In the genomic region with DNA sequence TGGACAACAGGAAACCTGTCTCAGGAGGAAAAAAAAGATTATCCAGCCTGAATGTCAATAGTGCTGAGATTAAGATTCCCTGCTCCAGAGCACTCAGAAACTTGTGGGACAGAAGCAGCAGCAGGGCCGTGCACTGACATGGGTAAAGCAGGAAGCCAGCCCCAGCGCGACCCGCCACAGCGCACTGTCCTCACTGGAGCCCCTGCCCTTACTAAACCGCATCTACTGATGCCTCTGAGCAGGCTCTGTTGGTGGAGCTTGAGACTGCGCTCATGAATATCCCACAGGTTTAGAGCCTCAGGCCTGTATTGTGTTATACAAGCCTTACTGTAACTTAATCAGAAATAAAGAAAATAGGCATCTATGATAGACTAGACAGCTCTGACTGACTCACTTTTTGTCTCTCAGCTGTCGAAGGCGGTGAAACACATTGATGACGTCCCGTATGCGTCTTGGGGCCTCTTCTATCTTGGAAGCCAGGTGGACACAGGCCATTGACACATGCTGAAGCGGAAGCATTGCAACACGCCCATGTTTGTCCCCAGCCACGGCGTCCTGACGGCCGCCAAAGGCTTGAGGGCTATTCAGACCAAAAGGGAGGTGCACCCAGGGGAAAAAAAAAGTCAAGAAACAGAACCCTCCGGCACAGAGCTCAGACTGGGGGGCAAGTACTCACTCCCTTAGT, we compare ENCODE assay signal across 8 cellular contexts. TPM values are rescaled to one million over a fixed set of nuclear protein-coding genes. Genes with fewer than 3 reads are reported as not detected.
A peak's percentile ranks its signal among the peaks of the same experiment; 100 is the strongest.
DNase-seq lines count a peak whose midpoint lies in the region; ATAC-seq and TF ChIP-seq lines count a peak whose summit lies in the region.

No MANE protein-coding gene starts in this region.

- no peaks in the 10 kb centered on the region for H3K27me3 ChIP-seq in GM23338 (ENCODE audit: insufficient read depth)
- no peaks in the 10 kb centered on the region for H3K27me3 ChIP-seq in SJCRH30
- H3K27me3 ChIP-seq in esophagus muscularis mucosa: no peaks in the 10 kb centered on the region
- no peaks in the 10 kb centered on the region for H3K27me3 ChIP-seq in prostate gland (replicated peaks; ENCODE audit: insufficient read depth)

- H3K36me3 ChIP-seq in GM23338 (ENCODE audit: insufficient read depth): peaks cover 50% of the 10 kb centered on the region
- peaks cover 69% of the 10 kb centered on the region for H3K36me3 ChIP-seq in SJCRH30
- H3K36me3 ChIP-seq in esophagus muscularis mucosa: peaks cover 55 to 80% (median 78%) of the 10 kb centered on the region in 4 donors
- peaks cover 8 to 10% of the 10 kb centered on the region in 2 donors for H3K36me3 ChIP-seq in prostate gland

- peak overlapping the region; percentile 81 for H3K27ac Mint-ChIP-seq in GM23338

- ATAC-seq in GM23338: no peak

- H2AFZ ChIP-seq in GM23338: no peak overlapping the region

- no peak overlapping the region for H3K27ac ChIP-seq in GM23338 (ENCODE audit: low read depth)
- no peak overlapping the region for H3K27ac ChIP-seq in SJCRH30
- peak overlapping the region; percentile 88 to 92 (median 88) for H3K27ac ChIP-seq in esophagus muscularis mucosa (replicated peaks in 1 of 4)
- H3K27ac ChIP-seq in prostate gland: no peak overlapping the region

- H3F3A ChIP-seq in GM23338 (replicated peaks; ENCODE audit: low read depth): peaks cover 59% of the 10 kb centered on the region

- H3K4me2 ChIP-seq in GM23338: peak overlapping the region; percentile 96

- intact Hi-C loops in esophagus muscularis mucosa (cut with DNase I) (loop anchor here (2.0 kb wide), 1 partner anchor 23 kb away; a partner anchor contains a TSS), prostate gland (cut with DNase I) (no loop called here)

- 57% methylated on average over 14 of the region's 19 CpGs for WGBS in esophagus muscularis mucosa
- WGBS in prostate gland: 52% methylated on average over 19 of the region's 19 CpGs

- TF ChIP-seq EP300 in esophagus muscularis mucosa (IDR thresholded peaks at IDR 0.05): no peak

- peaks cover 80% of the 10 kb centered on the region for H3K36me3 Mint-ChIP-seq in GM23338 (ENCODE audit: low read depth)

- peaks cover 29% of the 10 kb centered on the region for H3K4me1 Mint-ChIP-seq in GM23338

- no peak for TF ChIP-seq CTCF in GM23338 (conservative IDR thresholded peaks at IDR 0.05; ENCODE audit: low read depth in 2 of 2)
- no peak for TF ChIP-seq CTCF in esophagus muscularis mucosa (IDR thresholded peaks at IDR 0.05)
- no peak for TF ChIP-seq CTCF in prostate gland (IDR thresholded peaks at IDR 0.05)

- TF ChIP-seq POLR2A in esophagus muscularis mucosa (IDR thresholded peaks at IDR 0.05; ENCODE audit: low read depth): no peak
- TF ChIP-seq POLR2A in prostate gland (IDR thresholded peaks at IDR 0.05): no peak

- peak overlapping the region; percentile 96 for H3K4me3 Mint-ChIP-seq in GM23338

- H3K4me3 ChIP-seq in GM23338 (peak overlapping the region; percentile 97), SJCRH30 (peak overlapping the region; percentile 89), esophagus muscularis mucosa (peak overlapping the region; percentile 87 to 100 (median 97)), prostate gland (peak overlapping the region; percentile 92 to 96)

- H4K20me1 ChIP-seq in GM23338 (replicated peaks; ENCODE audit: insufficient read depth): peaks cover 40% of the 10 kb centered on the region

- no peaks in the 10 kb centered on the region for H3K9me3 ChIP-seq in SJCRH30 (replicated peaks)
- H3K9me3 ChIP-seq in esophagus muscularis mucosa: no peaks in the 10 kb centered on the region
- no peaks in the 10 kb centered on the region for H3K9me3 ChIP-seq in prostate gland

- no peaks in the 10 kb centered on the region; the same call in 2 of the 3 replicates for H3K9me3 Mint-ChIP-seq in GM23338

- H3K9me2 ChIP-seq in GM23338 (ENCODE audit: insufficient read depth): no peaks in the 10 kb centered on the region

- no peak for DNase-seq in GM23338 (ENCODE audit: low spot score)
- DNase-seq in SJCRH30: no peak
- DNase-seq in esophagus muscularis mucosa (ENCODE audit: extremely low spot score): no peak
- no peak for DNase-seq in prostate gland (ENCODE audit: low spot score)
- no peak for DNase-seq in KG1 (lab: John Stamatoyannopoulos, UW)
- no peak for DNase-seq in COR-L47 (lab: John Stamatoyannopoulos, UW)
- no peak for DNase-seq in dedifferentiated amniotic fluid mesenchymal stem cell (ENCODE audit: extremely low spot score)
- DNase-seq in islet precursor cell: no peak

- H3K4me1 ChIP-seq in GM23338 (ENCODE audit: insufficient read depth) (peaks cover 14% of the 10 kb centered on the region; the same call in 1 of the 2 replicates), SJCRH30 (peaks cover 14% of the 10 kb centered on the region), esophagus muscularis mucosa (peaks cover 43 to 66% (median 49%) of the 10 kb centered on the region in 4 donors), prostate gland (replicated peaks) (peaks cover 15% of the 10 kb centered on the region)

- H3K27me3 Mint-ChIP-seq in GM23338 (ENCODE audit: insufficient read depth, low read depth, poor library complexity): peaks cover 23% of the 10 kb centered on the region

- H3K79me2 ChIP-seq in GM23338 (replicated peaks; ENCODE audit: insufficient read depth): peaks cover 70% of the 10 kb centered on the region

TF ChIP-seq in GM23338, 12 proteins besides CTCF, POLR2A, EP300 and RAD21 (continues in another document):
- TF ChIP-seq STAT1 (IDR thresholded peaks at IDR 0.05; ENCODE audit: unreplicated experiment): no peak
- no peak for TF ChIP-seq ZNF114 (CRISPR knock-in tag; IDR thresholded peaks at IDR 0.05)
- TF ChIP-seq EZH2 (IDR thresholded peaks at IDR 0.05; ENCODE audit: low read depth, unreplicated experiment): no peak
- TF ChIP-seq POLR2AphosphoS5 (IDR thresholded peaks at IDR 0.05; ENCODE audit: low read depth): no peak
- no peak for TF ChIP-seq NANOG (IDR thresholded peaks at IDR 0.05; ENCODE audit: borderline replicate concordance)
- TF ChIP-seq JUNB (IDR thresholded peaks at IDR 0.05; ENCODE audit: unreplicated experiment): no peak
- no peak for TF ChIP-seq EZH2phosphoT487 (IDR thresholded peaks at IDR 0.05; ENCODE audit: unreplicated experiment)
- TF ChIP-seq, protein P1, sequence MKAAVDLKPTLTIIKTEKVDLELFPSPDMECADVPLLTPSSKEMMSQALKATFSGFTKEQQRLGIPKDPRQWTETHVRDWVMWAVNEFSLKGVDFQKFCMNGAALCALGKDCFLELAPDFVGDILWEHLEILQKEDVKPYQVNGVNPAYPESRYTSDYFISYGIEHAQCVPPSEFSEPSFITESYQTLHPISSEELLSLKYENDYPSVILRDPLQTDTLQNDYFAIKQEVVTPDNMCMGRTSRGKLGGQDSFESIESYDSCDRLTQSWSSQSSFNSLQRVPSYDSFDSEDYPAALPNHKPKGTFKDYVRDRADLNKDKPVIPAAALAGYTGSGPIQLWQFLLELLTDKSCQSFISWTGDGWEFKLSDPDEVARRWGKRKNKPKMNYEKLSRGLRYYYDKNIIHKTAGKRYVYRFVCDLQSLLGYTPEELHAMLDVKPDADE (IDR thresholded peaks at IDR 0.05): no peak
- no peak for TF ChIP-seq ZNF331 (CRISPR knock-in tag; IDR thresholded peaks at IDR 0.05; ENCODE audit: low read depth)

RNA-seq across cellular contexts. Expression of a gene that starts 1.2 kb away (rescaled TPM):
- 146 and 147 TPM in 2 replicates for total RNA-seq in GM23338 (2014; rRNA removed; shearing (Covaris generic))
- 99.4 and 115 TPM in 2 replicates for polyA plus RNA-seq in GM23338 (2016; fragmentation: Nextera tagmentation; extraction: Ambion mirVana)
- 124 and 196 TPM in 2 replicates for total RNA-seq in SJCRH30 (2014; rRNA removed; shearing (Covaris generic))
- 100 to 1,000 TPM in 2 of 4 donors, 10 to 100 TPM in 2; 73.4 to 136 (median 108) TPM for total RNA-seq in esophagus muscularis mucosa
- 100 to 1,000 TPM; 116 to 242 TPM for total RNA-seq in prostate gland

RNA-seq across cellular contexts. Expression of a gene that starts 9.1 kb away (rescaled TPM):
- 158 and 173 TPM in 2 replicates for total RNA-seq in GM23338 (2014; rRNA removed; shearing (Covaris generic))
- 319 and 344 TPM in 2 replicates for polyA plus RNA-seq in GM23338 (2016; fragmentation: Nextera tagmentation; extraction: Ambion mirVana)
- total RNA-seq in SJCRH30 (2014; rRNA removed; shearing (Covaris generic)): 229 and 236 TPM in 2 replicates
- total RNA-seq in esophagus muscularis mucosa: 100 to 1,000 TPM; 144 to 175 (median 155) TPM
- 100 to 1,000 TPM; 143 to 174 TPM for total RNA-seq in prostate gland

RNA-seq across cellular contexts. Expression of a gene that starts 23.0 kb away (rescaled TPM):
- total RNA-seq in GM23338 (2014; rRNA removed; shearing (Covaris generic)): 156 and 167 TPM in 2 replicates
- 355 and 369 TPM in 2 replicates for polyA plus RNA-seq in GM23338 (2016; fragmentation: Nextera tagmentation; extraction: Ambion mirVana)
- 177 and 208 TPM in 2 replicates for total RNA-seq in SJCRH30 (2014; rRNA removed; shearing (Covaris generic))
- total RNA-seq in esophagus muscularis mucosa (100 to 1,000 TPM in 3 of 4 donors, 10 to 100 TPM in 1; 98.4 to 152 (median 117) TPM), prostate gland (100 to 1,000 TPM; 152 to 161 TPM)

RNA-seq across cellular contexts. Expression of a gene that starts 23.1 kb away (rescaled TPM):
- total RNA-seq in GM23338 (2014; rRNA removed; shearing (Covaris generic)): 1.7 and 1.8 TPM in 2 replicates
- 1.6 and 2.6 TPM in 2 replicates for polyA plus RNA-seq in GM23338 (2016; fragmentation: Nextera tagmentation; extraction: Ambion mirVana)
- 6.1 and 6.2 TPM in 2 replicates for total RNA-seq in SJCRH30 (2014; rRNA removed; shearing (Covaris generic))
- total RNA-seq in esophagus muscularis mucosa: 10 to 100 TPM in 2 of 4 donors, 1 to 10 TPM in 2; 8.1 to 19.2 (median 9.8) TPM
- 10 to 100 TPM; 33.7 to 34.9 TPM for total RNA-seq in prostate gland

RNA-seq across cellular contexts. Expression of a gene that starts 37.5 kb away (rescaled TPM):
- total RNA-seq in GM23338 (2014; rRNA removed; shearing (Covaris generic)): 21.9 and 31.5 TPM in 2 replicates
- polyA plus RNA-seq in GM23338 (2016; fragmentation: Nextera tagmentation; extraction: Ambion mirVana): 7.2 and 7.9 TPM in 2 replicates
- 0.58 and 3.3 TPM in 2 replicates for total RNA-seq in SJCRH30 (2014; rRNA removed; shearing (Covaris generic))
- total RNA-seq in esophagus muscularis mucosa (100 to 1,000 TPM in 2 of 4 donors, 10 to 100 TPM in 2; 99.7 to 168 (median 116) TPM), prostate gland (100 to 1,000 TPM; 191 to 227 TPM)

Comparison
In these comparisons a context has a peak if more than half of its experiments do, and no peak if none do; other contexts are left out.
1. H3K27ac ChIP-seq: peak in esophagus muscularis mucosa (4 of 4); none in GM23338 (single experiment), SJCRH30 (single experiment) and prostate gland (0 of 2).
2. Peak in every context shown above with its lines, with median percentiles within 50 percentile points of each other: H3K4me3 ChIP-seq.